1 cellular context compared by ENCODE assay signal in the genomic region with DNA sequence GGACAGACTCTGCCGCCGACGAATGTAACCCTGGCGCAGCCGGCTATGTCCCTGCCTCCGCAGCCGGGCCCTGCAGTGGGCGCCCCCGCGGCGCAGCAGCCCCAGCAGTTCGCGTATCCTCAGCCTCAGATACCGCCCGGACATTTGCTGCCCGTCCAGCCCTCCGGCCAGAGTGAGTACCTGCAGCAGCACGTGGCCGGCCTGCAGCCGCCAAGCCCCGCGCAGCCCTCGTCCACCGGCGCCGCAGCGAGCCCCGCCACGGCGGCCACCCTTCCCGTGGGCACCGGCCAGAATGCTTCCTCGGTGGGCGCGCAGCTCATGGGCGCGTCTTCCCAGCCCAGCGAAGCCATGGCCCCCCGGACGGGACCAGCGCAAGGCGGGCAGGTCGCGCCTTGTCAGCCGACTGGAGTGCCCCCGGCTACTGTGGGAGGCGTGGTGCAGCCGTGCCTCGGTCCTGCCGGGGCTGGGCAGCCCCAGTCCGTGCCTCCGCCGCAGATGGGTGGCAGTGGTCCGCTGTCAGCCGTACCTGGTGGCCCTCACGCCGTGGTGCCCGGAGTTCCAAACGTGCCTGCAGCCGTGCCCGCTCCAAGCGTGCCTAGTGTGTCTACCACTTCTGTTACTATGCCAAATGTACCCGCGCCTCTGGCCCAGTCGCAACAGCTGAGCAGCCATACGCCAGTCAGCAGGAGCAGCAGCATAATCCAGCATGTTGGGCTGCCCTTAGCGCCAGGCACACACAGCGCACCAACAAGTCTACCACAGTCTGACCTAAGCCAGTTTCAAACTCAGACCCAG.
TF ChIP-seq lines count a peak whose summit lies in the region.

No MANE protein-coding gene starts in this region.

TF ChIP-seq in HepG2, 621 proteins besides CTCF, POLR2A, EP300 and RAD21 (continued from another document and continues in another):
- TF ChIP-seq, protein P1, sequence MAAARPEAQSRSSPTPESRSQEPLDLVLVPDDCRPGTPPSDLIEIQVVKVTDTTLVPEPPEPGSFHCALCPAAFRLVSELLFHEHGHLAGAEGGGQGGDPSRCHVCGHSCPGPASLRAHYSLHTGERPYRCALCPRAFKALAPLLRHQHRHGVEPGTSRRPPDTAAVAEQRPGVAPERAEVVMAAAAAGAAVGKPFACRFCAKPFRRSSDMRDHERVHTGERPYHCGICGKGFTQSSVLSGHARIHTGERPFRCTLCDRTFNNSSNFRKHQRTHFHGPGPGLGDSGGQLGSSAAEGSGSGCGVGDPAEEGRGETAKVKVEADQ (CRISPR knock-in tag; IDR thresholded peaks at IDR 0.05; ENCODE audit: borderline replicate concordance), result 0 out of 2 replicates have a peak, but pooled peaks have one; percentile 4
- TF ChIP-seq ZNF749 (CRISPR knock-in tag; IDR thresholded peaks at IDR 0.05; ENCODE audit: borderline replicate concordance) (0 out of 2 replicates have a peak, but pooled peaks have one; percentile 38), ZNF563 (CRISPR knock-in tag; IDR thresholded peaks at IDR 0.05) (peak; percentile 69; the same call in 1 of the 2 replicates), ONECUT2 (CRISPR knock-in tag; IDR thresholded peaks at IDR 0.05) (no peak), JUND (CRISPR knock-in tag; IDR thresholded peaks at IDR 0.05) (no peak), FOXM1 (CRISPR knock-in tag; IDR thresholded peaks at IDR 0.05) (no peak), DR1 (CRISPR knock-in tag; IDR thresholded peaks at IDR 0.05) (0 out of 2 replicates have a peak, but pooled peaks have one; percentile 9), SAP130 (CRISPR knock-in tag; IDR thresholded peaks at IDR 0.05; ENCODE audit: low read depth) (peak; percentile 30; the same call in 1 of the 2 replicates), ZNF703 (CRISPR knock-in tag; IDR thresholded peaks at IDR 0.05; ENCODE audit: borderline replicate concordance) (0 out of 2 replicates have a peak, but pooled peaks have one; percentile 22), U2AF1 (optimal IDR thresholded peaks at IDR 0.05; ENCODE audit: low read depth, low read length) (no peak), ARNT (IDR thresholded peaks at IDR 0.05) (no peak), ZNF543 (CRISPR knock-in tag; IDR thresholded peaks at IDR 0.05) (peak; percentile 22; the same call in 1 of the 2 replicates), ZFYVE20 (CRISPR knock-in tag; IDR thresholded peaks at IDR 0.05; ENCODE audit: borderline replicate concordance, low read depth) (no peak), HOXA5 (CRISPR knock-in tag; IDR thresholded peaks at IDR 0.05) (0 out of 2 replicates have a peak, but pooled peaks have one; percentile 4), ZSCAN12 (CRISPR knock-in tag; IDR thresholded peaks at IDR 0.05) (no peak), HNRNPL (IDR thresholded peaks at IDR 0.05; ENCODE audit: low read depth, low read length) (0 out of 2 replicates have a peak, but pooled peaks have one; percentile 42), PHF21A (CRISPR knock-in tag; IDR thresholded peaks at IDR 0.05) (peak; percentile 26), MTA1 (CRISPR knock-in tag; IDR thresholded peaks at IDR 0.05; ENCODE audit: borderline replicate concordance) (peak; percentile 37; the same call in 1 of the 2 replicates), RARA (CRISPR knock-in tag; IDR thresholded peaks at IDR 0.05) (no peak), ZNF678 (CRISPR knock-in tag; IDR thresholded peaks at IDR 0.05) (peak; percentile 67; the same call in 1 of the 2 replicates), REL (CRISPR knock-in tag; conservative IDR thresholded peaks at IDR 0.05) (peak; percentile 71; the same call in 1 of the 2 replicates), KDM2A (CRISPR knock-in tag; IDR thresholded peaks at IDR 0.05; ENCODE audit: borderline replicate concordance, low read depth) (0 out of 2 replicates have a peak, but pooled peaks have one; percentile 7), NONO (IDR thresholded peaks at IDR 0.05) (no peak), NONO (CRISPR knock-in tag; conservative IDR thresholded peaks at IDR 0.05) (peak; percentile 79), PHF20 (CRISPR knock-in tag; IDR thresholded peaks at IDR 0.05) (peak; percentile 17; the same call in 1 of the 2 replicates), ZNF83 (CRISPR knock-in tag; IDR thresholded peaks at IDR 0.05; ENCODE audit: borderline replicate concordance) (no peak), ZC3H13 (CRISPR knock-in tag; IDR thresholded peaks at IDR 0.05) (0 out of 2 replicates have a peak, but pooled peaks have one; percentile 88), SRSF9 (IDR thresholded peaks at IDR 0.05; ENCODE audit: borderline replicate concordance, insufficient read depth, low read depth, low read length, poor library complexity, severe bottlenecking) (no peak), NFKB2 (CRISPR knock-in tag; IDR thresholded peaks at IDR 0.05; ENCODE audit: borderline replicate concordance) (0 out of 2 replicates have a peak, but pooled peaks have one; percentile 14), NFIB (CRISPR knock-in tag; IDR thresholded peaks at IDR 0.05; ENCODE audit: borderline replicate concordance) (no peak), SPEN (CRISPR knock-in tag; IDR thresholded peaks at IDR 0.05; ENCODE audit: low read depth) (0 out of 2 replicates have a peak, but pooled peaks have one; percentile 6), STAT5B (CRISPR knock-in tag; IDR thresholded peaks at IDR 0.05) (no peak)
- TF ChIP-seq, protein P2, sequence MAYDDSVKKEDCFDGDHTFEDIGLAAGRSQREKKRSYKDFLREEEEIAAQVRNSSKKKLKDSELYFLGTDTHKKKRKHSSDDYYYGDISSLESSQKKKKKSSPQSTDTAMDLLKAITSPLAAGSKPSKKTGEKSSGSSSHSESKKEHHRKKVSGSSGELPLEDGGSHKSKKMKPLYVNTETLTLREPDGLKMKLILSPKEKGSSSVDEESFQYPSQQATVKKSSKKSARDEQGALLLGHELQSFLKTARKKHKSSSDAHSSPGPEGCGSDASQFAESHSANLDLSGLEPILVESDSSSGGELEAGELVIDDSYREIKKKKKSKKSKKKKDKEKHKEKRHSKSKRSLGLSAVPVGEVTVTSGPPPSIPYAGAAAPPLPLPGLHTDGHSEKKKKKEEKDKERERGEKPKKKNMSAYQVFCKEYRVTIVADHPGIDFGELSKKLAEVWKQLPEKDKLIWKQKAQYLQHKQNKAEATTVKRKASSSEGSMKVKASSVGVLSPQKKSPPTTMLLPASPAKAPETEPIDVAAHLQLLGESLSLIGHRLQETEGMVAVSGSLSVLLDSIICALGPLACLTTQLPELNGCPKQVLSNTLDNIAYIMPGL (CRISPR knock-in tag; IDR thresholded peaks at IDR 0.05; ENCODE audit: borderline replicate concordance in 1 of 2, low read depth in 1 of 2), result peak in 1 of 2 experiments; percentile 5; a peak in 1 of 4 replicates
- TF ChIP-seq, protein P3, sequence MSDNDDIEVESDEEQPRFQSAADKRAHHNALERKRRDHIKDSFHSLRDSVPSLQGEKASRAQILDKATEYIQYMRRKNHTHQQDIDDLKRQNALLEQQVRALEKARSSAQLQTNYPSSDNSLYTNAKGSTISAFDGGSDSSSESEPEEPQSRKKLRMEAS (IDR thresholded peaks at IDR 0.05), result peak; percentile 71
- TF ChIP-seq, protein P4, sequence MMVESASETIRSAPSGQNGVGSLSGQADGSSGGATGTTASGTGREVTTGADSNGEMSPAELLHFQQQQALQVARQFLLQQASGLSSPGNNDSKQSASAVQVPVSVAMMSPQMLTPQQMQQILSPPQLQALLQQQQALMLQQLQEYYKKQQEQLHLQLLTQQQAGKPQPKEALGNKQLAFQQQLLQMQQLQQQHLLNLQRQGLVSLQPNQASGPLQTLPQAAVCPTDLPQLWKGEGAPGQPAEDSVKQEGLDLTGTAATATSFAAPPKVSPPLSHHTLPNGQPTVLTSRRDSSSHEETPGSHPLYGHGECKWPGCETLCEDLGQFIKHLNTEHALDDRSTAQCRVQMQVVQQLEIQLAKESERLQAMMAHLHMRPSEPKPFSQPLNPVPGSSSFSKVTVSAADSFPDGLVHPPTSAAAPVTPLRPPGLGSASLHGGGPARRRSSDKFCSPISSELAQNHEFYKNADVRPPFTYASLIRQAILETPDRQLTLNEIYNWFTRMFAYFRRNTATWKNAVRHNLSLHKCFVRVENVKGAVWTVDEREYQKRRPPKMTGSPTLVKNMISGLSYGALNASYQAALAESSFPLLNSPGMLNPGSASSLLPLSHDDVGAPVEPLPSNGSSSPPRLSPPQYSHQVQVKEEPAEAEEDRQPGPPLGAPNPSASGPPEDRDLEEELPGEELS (CRISPR knock-in tag; IDR thresholded peaks at IDR 0.05), result no peak
- TF ChIP-seq, protein P5, sequence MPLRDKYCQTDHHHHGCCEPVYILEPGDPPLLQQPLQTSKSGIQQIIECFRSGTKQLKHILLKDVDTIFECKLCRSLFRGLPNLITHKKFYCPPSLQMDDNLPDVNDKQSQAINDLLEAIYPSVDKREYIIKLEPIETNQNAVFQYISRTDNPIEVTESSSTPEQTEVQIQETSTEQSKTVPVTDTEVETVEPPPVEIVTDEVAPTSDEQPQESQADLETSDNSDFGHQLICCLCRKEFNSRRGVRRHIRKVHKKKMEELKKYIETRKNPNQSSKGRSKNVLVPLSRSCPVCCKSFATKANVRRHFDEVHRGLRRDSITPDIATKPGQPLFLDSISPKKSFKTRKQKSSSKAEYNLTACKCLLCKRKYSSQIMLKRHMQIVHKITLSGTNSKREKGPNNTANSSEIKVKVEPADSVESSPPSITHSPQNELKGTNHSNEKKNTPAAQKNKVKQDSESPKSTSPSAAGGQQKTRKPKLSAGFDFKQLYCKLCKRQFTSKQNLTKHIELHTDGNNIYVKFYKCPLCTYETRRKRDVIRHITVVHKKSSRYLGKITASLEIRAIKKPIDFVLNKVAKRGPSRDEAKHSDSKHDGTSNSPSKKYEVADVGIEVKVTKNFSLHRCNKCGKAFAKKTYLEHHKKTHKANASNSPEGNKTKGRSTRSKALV (CRISPR knock-in tag; IDR thresholded peaks at IDR 0.05), result peak; percentile 65; the same call in 1 of the 2 replicates
- TF ChIP-seq, protein P6, sequence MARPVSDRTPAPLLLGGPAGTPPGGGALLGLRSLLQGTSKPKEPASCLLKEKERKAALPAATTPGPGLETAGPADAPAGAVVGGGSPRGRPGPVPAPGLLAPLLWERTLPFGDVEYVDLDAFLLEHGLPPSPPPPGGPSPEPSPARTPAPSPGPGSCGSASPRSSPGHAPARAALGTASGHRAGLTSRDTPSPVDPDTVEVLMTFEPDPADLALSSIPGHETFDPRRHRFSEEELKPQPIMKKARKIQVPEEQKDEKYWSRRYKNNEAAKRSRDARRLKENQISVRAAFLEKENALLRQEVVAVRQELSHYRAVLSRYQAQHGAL (CRISPR knock-in tag; IDR thresholded peaks at IDR 0.05; ENCODE audit: not compliant biosample characterization), result no peak
- TF ChIP-seq, protein P7, sequence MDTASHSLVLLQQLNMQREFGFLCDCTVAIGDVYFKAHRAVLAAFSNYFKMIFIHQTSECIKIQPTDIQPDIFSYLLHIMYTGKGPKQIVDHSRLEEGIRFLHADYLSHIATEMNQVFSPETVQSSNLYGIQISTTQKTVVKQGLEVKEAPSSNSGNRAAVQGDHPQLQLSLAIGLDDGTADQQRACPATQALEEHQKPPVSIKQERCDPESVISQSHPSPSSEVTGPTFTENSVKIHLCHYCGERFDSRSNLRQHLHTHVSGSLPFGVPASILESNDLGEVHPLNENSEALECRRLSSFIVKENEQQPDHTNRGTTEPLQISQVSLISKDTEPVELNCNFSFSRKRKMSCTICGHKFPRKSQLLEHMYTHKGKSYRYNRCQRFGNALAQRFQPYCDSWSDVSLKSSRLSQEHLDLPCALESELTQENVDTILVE (CRISPR knock-in tag; IDR thresholded peaks at IDR 0.05), result no peak
- TF ChIP-seq, protein P8, sequence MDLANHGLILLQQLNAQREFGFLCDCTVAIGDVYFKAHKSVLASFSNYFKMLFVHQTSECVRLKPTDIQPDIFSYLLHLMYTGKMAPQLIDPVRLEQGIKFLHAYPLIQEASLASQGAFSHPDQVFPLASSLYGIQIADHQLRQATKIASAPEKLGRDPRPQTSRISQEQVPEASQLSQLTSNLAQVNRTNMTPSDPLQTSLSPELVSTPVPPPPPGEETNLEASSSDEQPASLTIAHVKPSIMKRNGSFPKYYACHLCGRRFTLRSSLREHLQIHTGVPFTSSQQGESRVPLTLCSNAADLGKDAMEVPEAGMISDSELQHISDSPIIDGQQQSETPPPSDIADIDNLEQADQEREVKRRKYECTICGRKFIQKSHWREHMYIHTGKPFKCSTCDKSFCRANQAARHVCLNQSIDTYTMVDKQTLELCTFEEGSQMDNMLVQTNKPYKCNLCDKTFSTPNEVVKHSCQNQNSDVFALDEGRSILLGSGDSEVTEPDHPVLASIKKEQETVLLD (CRISPR knock-in tag; IDR thresholded peaks at IDR 0.05; ENCODE audit: low read depth), result 0 out of 2 replicates have a peak, but pooled peaks have one; percentile 21
- TF ChIP-seq, protein P9, sequence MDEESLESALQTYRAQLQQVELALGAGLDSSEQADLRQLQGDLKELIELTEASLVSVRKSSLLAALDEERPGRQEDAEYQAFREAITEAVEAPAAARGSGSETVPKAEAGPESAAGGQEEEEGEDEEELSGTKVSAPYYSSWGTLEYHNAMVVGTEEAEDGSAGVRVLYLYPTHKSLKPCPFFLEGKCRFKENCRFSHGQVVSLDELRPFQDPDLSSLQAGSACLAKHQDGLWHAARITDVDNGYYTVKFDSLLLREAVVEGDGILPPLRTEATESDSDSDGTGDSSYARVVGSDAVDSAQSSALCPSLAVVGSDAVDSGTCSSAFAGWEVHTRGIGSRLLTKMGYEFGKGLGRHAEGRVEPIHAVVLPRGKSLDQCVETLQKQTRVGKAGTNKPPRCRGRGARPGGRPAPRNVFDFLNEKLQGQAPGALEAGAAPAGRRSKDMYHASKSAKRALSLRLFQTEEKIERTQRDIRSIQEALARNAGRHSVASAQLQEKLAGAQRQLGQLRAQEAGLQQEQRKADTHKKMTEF (CRISPR knock-in tag; IDR thresholded peaks at IDR 0.05), result no peak
- TF ChIP-seq, protein P10, sequence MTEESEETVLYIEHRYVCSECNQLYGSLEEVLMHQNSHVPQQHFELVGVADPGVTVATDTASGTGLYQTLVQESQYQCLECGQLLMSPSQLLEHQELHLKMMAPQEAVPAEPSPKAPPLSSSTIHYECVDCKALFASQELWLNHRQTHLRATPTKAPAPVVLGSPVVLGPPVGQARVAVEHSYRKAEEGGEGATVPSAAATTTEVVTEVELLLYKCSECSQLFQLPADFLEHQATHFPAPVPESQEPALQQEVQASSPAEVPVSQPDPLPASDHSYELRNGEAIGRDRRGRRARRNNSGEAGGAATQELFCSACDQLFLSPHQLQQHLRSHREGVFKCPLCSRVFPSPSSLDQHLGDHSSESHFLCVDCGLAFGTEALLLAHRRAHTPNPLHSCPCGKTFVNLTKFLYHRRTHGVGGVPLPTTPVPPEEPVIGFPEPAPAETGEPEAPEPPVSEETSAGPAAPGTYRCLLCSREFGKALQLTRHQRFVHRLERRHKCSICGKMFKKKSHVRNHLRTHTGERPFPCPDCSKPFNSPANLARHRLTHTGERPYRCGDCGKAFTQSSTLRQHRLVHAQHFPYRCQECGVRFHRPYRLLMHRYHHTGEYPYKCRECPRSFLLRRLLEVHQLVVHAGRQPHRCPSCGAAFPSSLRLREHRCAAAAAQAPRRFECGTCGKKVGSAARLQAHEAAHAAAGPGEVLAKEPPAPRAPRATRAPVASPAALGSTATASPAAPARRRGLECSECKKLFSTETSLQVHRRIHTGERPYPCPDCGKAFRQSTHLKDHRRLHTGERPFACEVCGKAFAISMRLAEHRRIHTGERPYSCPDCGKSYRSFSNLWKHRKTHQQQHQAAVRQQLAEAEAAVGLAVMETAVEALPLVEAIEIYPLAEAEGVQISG (CRISPR knock-in tag; IDR thresholded peaks at IDR 0.05), result 0 out of 2 replicates have a peak, but pooled peaks have one; percentile 7
- TF ChIP-seq, protein P11, sequence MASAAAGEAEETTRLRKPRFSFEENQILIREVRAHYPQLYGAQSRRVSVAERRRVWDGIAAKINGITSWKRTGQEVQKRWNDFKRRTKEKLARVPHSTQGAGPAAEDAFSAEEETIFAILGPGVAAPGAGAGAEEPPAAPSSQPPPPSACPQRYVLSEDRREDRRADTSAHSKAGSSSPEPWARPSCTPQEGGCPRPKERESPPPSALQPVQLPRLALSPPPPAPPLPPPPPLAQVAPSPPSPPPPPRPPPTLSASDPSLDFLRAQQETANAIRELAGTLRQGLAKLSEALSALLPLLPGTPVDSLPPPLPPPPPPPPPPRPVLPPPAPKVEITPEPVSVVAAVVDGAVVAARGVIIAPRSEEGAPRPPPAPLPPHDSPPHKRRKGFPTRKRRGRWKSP (CRISPR knock-in tag; IDR thresholded peaks at IDR 0.05), result peak; percentile 62; the same call in 1 of the 2 replicates
